In genomic region chr2:225008935-225009334, GRCh38 we compare ENCODE assay signal across 8 cellular contexts. TPM values are rescaled to one million over a fixed set of nuclear protein-coding genes. Genes with fewer than 3 reads are reported as not detected.
DNase-seq lines count a peak whose midpoint lies in the region; TF ChIP-seq lines count a peak whose summit lies in the region.

No MANE protein-coding gene starts in this region.

- H3K4me1 ChIP-seq in smooth muscle cell (ENCODE audit: low read depth): no peaks in the 10 kb centered on the region

- no peaks in the 10 kb centered on the region for H3F3A ChIP-seq in smooth muscle cell (ENCODE audit: low read depth)

- no peak overlapping the region for H3K9ac ChIP-seq in smooth muscle cell (ENCODE audit: low read depth)

- no peak overlapping the region for H3K4me2 ChIP-seq in smooth muscle cell

- no peak overlapping the region for H3K4me3 ChIP-seq in choroid plexus epithelial cell (ENCODE audit: low read depth, low read length)
- no peak overlapping the region for H3K4me3 ChIP-seq in smooth muscle cell

- no peaks in the 10 kb centered on the region for H3K36me3 ChIP-seq in smooth muscle cell (ENCODE audit: low read depth)

- H4K20me1 ChIP-seq in smooth muscle cell (ENCODE audit: low read depth): no peaks in the 10 kb centered on the region

- in situ Hi-C loops in KBM-7 (cut with MboI; ENCODE audit: low pct_unique_long_range_greater_than_20kb, low sequenced_read_pairs): no loop called here
- in situ Hi-C loops in G401 (cut with HindIII; ENCODE audit: low sequenced_read_pairs): no loop called here

- H3K36me3 Mint-ChIP-seq in activated CD4-positive, alpha-beta T cell treated with anti-CD3 and anti-CD28 coated beads, Interleukin-2, amount 10 ng/mL, durations not matched to agents 24 days and 14 days (ENCODE audit: low read depth): peaks cover 38% of the 10 kb centered on the region

- no peaks in the 10 kb centered on the region for H3K27me3 Mint-ChIP-seq in activated CD4-positive, alpha-beta T cell treated with anti-CD3 and anti-CD28 coated beads, Interleukin-2, amount 10 ng/mL, durations not matched to agents 24 days and 14 days

- no peak overlapping the region for H3K4me3 Mint-ChIP-seq in activated CD4-positive, alpha-beta T cell treated with anti-CD3 and anti-CD28 coated beads, Interleukin-2, amount 10 ng/mL, durations not matched to agents 24 days and 14 days

- WGBS in smooth muscle cell (ENCODE audit: low lambda C conversion rate): 25% methylated on average over 5 of the region's 5 CpGs

- peak; percentile 68 for DNase-seq in activated CD4-positive, alpha-beta T cell treated with anti-CD3 and anti-CD28 coated beads, Interleukin-2, amount 10 ng/mL, durations not matched to agents 24 days and 14 days
- no peak for DNase-seq in activated CD4-positive, alpha-beta T cell treated with anti-CD3 and anti-CD28 coated beads, Interleukin-2, amount 50 U/mL, for 4 hours
- DNase-seq in KBM-7 (peak; percentile 21), choroid plexus epithelial cell (ENCODE audit: low read depth) (peak; percentile 51), smooth muscle cell (lab: John Stamatoyannopoulos, UW; ENCODE audit: unreplicated experiment) (no peak), G401 (ENCODE audit: low spot score) (no peak), NCI-H526 treated with DMSO at 0.1 percent for 48 hours (lab: John Stamatoyannopoulos, UW) (no peak), mesenteric fat pad (ENCODE audit: low spot score) (no peak)

- intact Hi-C loops in activated CD4-positive, alpha-beta T cell treated with anti-CD3 and anti-CD28 coated beads, Interleukin-2, amount 10 ng/mL, durations not matched to agents 24 days and 14 days (cut with micrococcal nuclease): no loop called here

- H3K27me3 ChIP-seq in smooth muscle cell (ENCODE audit: low read depth): no peaks in the 10 kb centered on the region

- H3K27ac ChIP-seq in smooth muscle cell (ENCODE audit: low read depth): no peak overlapping the region

- TF ChIP-seq CTCF in choroid plexus epithelial cell (conservative IDR thresholded peaks at IDR 0.05; ENCODE audit: low read depth, low read length) (peak; percentile 74), smooth muscle cell (IDR thresholded peaks at IDR 0.05; ENCODE audit: borderline replicate concordance, insufficient read depth, poor library complexity, severe bottlenecking) (peak; percentile 39)

- H3K27ac Mint-ChIP-seq in activated CD4-positive, alpha-beta T cell treated with anti-CD3 and anti-CD28 coated beads, Interleukin-2, amount 10 ng/mL, durations not matched to agents 24 days and 14 days: peak overlapping the region; percentile 11

- H3K9me3 Mint-ChIP-seq in activated CD4-positive, alpha-beta T cell treated with anti-CD3 and anti-CD28 coated beads, Interleukin-2, amount 10 ng/mL, durations not matched to agents 24 days and 14 days: no peaks in the 10 kb centered on the region

- no peak overlapping the region for H2AFZ ChIP-seq in smooth muscle cell (ENCODE audit: low read depth)

- H3K9me3 ChIP-seq in smooth muscle cell (replicated peaks; ENCODE audit: low read depth): no peaks in the 10 kb centered on the region

- no peaks in the 10 kb centered on the region for H3K79me2 ChIP-seq in smooth muscle cell (ENCODE audit: low read depth)

- H3K4me1 Mint-ChIP-seq in activated CD4-positive, alpha-beta T cell treated with anti-CD3 and anti-CD28 coated beads, Interleukin-2, amount 10 ng/mL, durations not matched to agents 24 days and 14 days: peaks cover 75% of the 10 kb centered on the region

RNA-seq across cellular contexts. Expression of gene DOCK10, which starts 33.3 kb away (rescaled TPM):
- 137 and 138 TPM in 2 replicates for total RNA-seq in activated CD4-positive, alpha-beta T cell treated with anti-CD3 and anti-CD28 coated beads, Interleukin-2, amount 10 ng/mL, durations not matched to agents 24 days and 14 days
- total RNA-seq in smooth muscle cell (0.04 TPM in 2 replicates), mesenteric fat pad (16.0 TPM)
- polyA plus RNA-seq in smooth muscle cell: not detected in 2 replicates
- not detected in 2 replicates for total RNA-seq in G401 (2014; rRNA removed; shearing (Covaris generic))

Comparison
In these comparisons a context has a peak if more than half of its experiments do, and no peak if none do; other contexts are left out.
1. DNase-seq: peak in activated CD4-positive, alpha-beta T cell treated with anti-CD3 and anti-CD28 coated beads, Interleukin-2, amount 10 ng/mL, durations not matched to agents 24 days and 14 days (single experiment), KBM-7 (single experiment) and choroid plexus epithelial cell (single experiment); none in activated CD4-positive, alpha-beta T cell treated with anti-CD3 and anti-CD28 coated beads, Interleukin-2, amount 50 U/mL, for 4 hours (0 of 2), smooth muscle cell (single experiment), G401 (single experiment), NCI-H526 treated with DMSO at 0.1 percent for 48 hours (single experiment) and mesenteric fat pad (single experiment).
2. RNA of gene DOCK10, which starts 33.3 kb away (total RNA-seq): 137 to 138 TPM in activated CD4-positive, alpha-beta T cell treated with anti-CD3 and anti-CD28 coated beads, Interleukin-2, amount 10 ng/mL, durations not matched to agents 24 days and 14 days and 16.0 TPM in mesenteric fat pad (single experiment); 0.04 TPM in smooth muscle cell and not detected in G401; every median in the first group is over 10 times any median in the second.